1 cellular context compared by ENCODE assay signal in genomic region chr7:74173866-74174605, GRCh38.
A peak's percentile ranks its signal among the peaks of the same experiment; 100 is the strongest.
TF ChIP-seq lines count a peak whose summit lies in the region.

EIF4H (plus strand) TSS chr7:74174356; CDS start chr7:74174384, 28 bp downstream.

TF ChIP-seq in HepG2, 621 proteins besides CTCF, POLR2A, EP300 and RAD21 (continued from another document):
- TF ChIP-seq ZNF639 (CRISPR knock-in tag; conservative IDR thresholded peaks at IDR 0.05) (peak; percentile 77; the same call in 1 of the 2 replicates), MNT (IDR thresholded peaks at IDR 0.05) (peak; percentile 62), ZNF564 (CRISPR knock-in tag; IDR thresholded peaks at IDR 0.05) (peak; percentile 25; the same call in 1 of the 2 replicates), ZNF3 (CRISPR knock-in tag; IDR thresholded peaks at IDR 0.05) (no peak), ZNF574 (CRISPR knock-in tag; IDR thresholded peaks at IDR 0.05) (peak; percentile 85), BHLHE40 (IDR thresholded peaks at IDR 0.05; ENCODE audit: low read length) (peak; percentile 84), ZSCAN22 (CRISPR knock-in tag; IDR thresholded peaks at IDR 0.05) (no peak), ZBTB26 (CRISPR knock-in tag; IDR thresholded peaks at IDR 0.05; ENCODE audit: borderline replicate concordance) (0 out of 2 replicates have a peak, but pooled peaks have one; percentile 27), ZNF124 (CRISPR knock-in tag; IDR thresholded peaks at IDR 0.05) (peak; percentile 32; the same call in 1 of the 2 replicates), NAIF1 (CRISPR knock-in tag; IDR thresholded peaks at IDR 0.05; ENCODE audit: borderline replicate concordance) (0 out of 2 replicates have a peak, but pooled peaks have one; percentile 46), ZNF709 (CRISPR knock-in tag; IDR thresholded peaks at IDR 0.05) (peak; percentile 18; the same call in 1 of the 2 replicates), ZNF792 (CRISPR knock-in tag; IDR thresholded peaks at IDR 0.05) (peak; percentile 20; the same call in 1 of the 2 replicates), CERS6 (CRISPR knock-in tag; IDR thresholded peaks at IDR 0.05) (peak; percentile 59; the same call in 1 of the 2 replicates), ZNF207 (IDR thresholded peaks at IDR 0.05; ENCODE audit: borderline replicate concordance) (no peak), SAFB2 (CRISPR knock-in tag; IDR thresholded peaks at IDR 0.05; ENCODE audit: borderline replicate concordance, low read depth) (0 out of 2 replicates have a peak, but pooled peaks have one; percentile 43), ZNF615 (CRISPR knock-in tag; IDR thresholded peaks at IDR 0.05; ENCODE audit: borderline replicate concordance) (no peak), SRSF9 (IDR thresholded peaks at IDR 0.05; ENCODE audit: borderline replicate concordance, insufficient read depth, low read depth, low read length, poor library complexity, severe bottlenecking) (no peak), ZSCAN21 (CRISPR knock-in tag; IDR thresholded peaks at IDR 0.05; ENCODE audit: borderline replicate concordance) (peak; percentile 76)
